ENCODE assay signal across 1 cellular context in genomic region chr6:136137008-136137689, GRCh38.
TF ChIP-seq lines count a peak whose summit lies in the region.

No MANE protein-coding gene starts in this region.

TF ChIP-seq in HCT116, 20 proteins besides CTCF, POLR2A, EP300 and RAD21 (continued from another document):
- TF ChIP-seq CEBPB (IDR thresholded peaks at IDR 0.05; ENCODE audit: low read depth) = no peak
- no peak for TF ChIP-seq EZH2phosphoT487 (IDR thresholded peaks at IDR 0.05; ENCODE audit: borderline replicate concordance)
- no peak for TF ChIP-seq ZBTB33 (IDR thresholded peaks at IDR 0.05; ENCODE audit: extremely low read depth, insufficient replicate concordance, low read length)
- no peak for TF ChIP-seq REST (IDR thresholded peaks at IDR 0.05; ENCODE audit: low read depth)
- no peak for TF ChIP-seq ZFX (IDR thresholded peaks at IDR 0.05)
- TF ChIP-seq ATF3 (IDR thresholded peaks at IDR 0.05) = no peak
- TF ChIP-seq SP1 (IDR thresholded peaks at IDR 0.05; ENCODE audit: low read depth) = no peak
- TF ChIP-seq SRF (IDR thresholded peaks at IDR 0.05; ENCODE audit: low read depth) = no peak
- no peak for TF ChIP-seq JUND (IDR thresholded peaks at IDR 0.05)
